ENCODE assay signal across 40 cellular contexts in the genomic region with DNA sequence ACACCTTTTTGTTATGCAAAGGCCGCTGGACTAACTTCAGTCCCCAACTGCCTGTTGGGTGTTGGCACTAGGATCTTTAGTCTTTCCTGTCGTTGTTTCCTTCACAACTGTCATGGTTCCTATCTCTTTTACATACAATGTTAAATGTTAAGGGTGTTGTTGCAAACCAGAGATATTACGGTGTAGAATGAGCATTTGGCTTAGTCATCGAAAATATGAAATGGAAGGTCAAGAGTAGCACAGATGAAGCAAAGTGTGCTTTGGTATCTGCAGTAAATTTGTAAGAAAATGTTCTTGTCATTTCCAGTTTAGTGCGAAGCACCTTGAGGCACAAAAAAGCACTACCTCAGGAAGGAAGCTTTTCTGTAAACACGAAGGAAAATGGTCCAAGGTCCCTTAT.
"Had no signal": no experiment of that assay in that cellular context is flagged by ENCODE, and none has a peak within 500 bp of the region (broad histone marks: within the 10 kb centered on the region; RNA-seq: fewer than 3 reads in every experiment).

No MANE protein-coding gene starts in this region.

- H3K9me3 ChIP-seq: adrenal gland, ascending aorta, body of pancreas had no signal

- H3K9me3 Mint-ChIP-seq: activated naive CD4-positive, alpha-beta T cell treated with anti-CD3 and anti-CD28 coated beads, Interleukin-2, amount 50 U/mL, for 24 hours had no signal

- ATAC-seq: activated naive CD4-positive, alpha-beta T cell treated with anti-CD3 and anti-CD28 coated beads, Interleukin-2, amount 50 U/mL, for 72 hours; activated naive CD8-positive, alpha-beta T cell treated with anti-CD3 and anti-CD28 coated beads, Interleukin-2, amount 50 U/mL, for 24 hours; activated T-cell treated with anti-CD3 and anti-CD28 coated beads, Interleukin-2, amount 50 U/mL, for 72 hours; activated T-helper 17 cell treated with anti-CD3 and anti-CD28 coated beads, Interleukin-2, amount 50 U/mL, for 72 hours; body of pancreas had no signal

- H3K4me1 Mint-ChIP-seq: activated naive CD4-positive, alpha-beta T cell treated with anti-CD3 and anti-CD28 coated beads, Interleukin-2, amount 10 ng/mL, durations not matched to agents 7 days and 5 days; activated naive CD4-positive, alpha-beta T cell treated with anti-CD3 and anti-CD28 coated beads, Interleukin-2, amount 50 U/mL, for 24 hours; activated naive CD8-positive, alpha-beta T cell treated with anti-CD3 and anti-CD28 coated beads for 36 hours; activated naive CD8-positive, alpha-beta T cell treated with anti-CD3 and anti-CD28 coated beads, Interleukin-2, amount 10 ng/mL, durations not matched to agents 7 days and 5 days; activated naive CD8-positive, alpha-beta T cell treated with anti-CD3 and anti-CD28 coated beads, Interleukin-2, amount 50 U/mL, for 24 hours; activated T-helper 17 cell treated with anti-CD3 and anti-CD28 coated beads, Interleukin-2, amount 50 U/mL, for 72 hours; brain; central memory CD8-positive, alpha-beta T cell had no signal

- H3K36me3 ChIP-seq: adrenal gland, ascending aorta, brain microvascular endothelial cell, breast epithelium, cardiac muscle cell had no signal

- H3K27me3 ChIP-seq: adrenal gland, ascending aorta, body of pancreas, brain microvascular endothelial cell, breast epithelium, cardiac muscle cell had no signal

- H3K27ac ChIP-seq: adrenal gland, ascending aorta, body of pancreas, brain microvascular endothelial cell, breast epithelium, cardiac muscle cell had no signal

- H3K4me3 ChIP-seq: adrenal gland, ascending aorta, body of pancreas, breast epithelium, cardiac muscle cell had no signal

- FAIRE-seq: astrocyte, bronchial epithelial cell had no signal

- H3K4me3 Mint-ChIP-seq: activated naive CD4-positive, alpha-beta T cell treated with anti-CD3 and anti-CD28 coated beads for 36 hours; activated naive CD4-positive, alpha-beta T cell treated with anti-CD3 and anti-CD28 coated beads, Interleukin-2, amount 10 ng/mL, durations not matched to agents 7 days and 5 days; activated naive CD4-positive, alpha-beta T cell treated with anti-CD3 and anti-CD28 coated beads, Interleukin-2, amount 50 U/mL, for 24 hours; activated naive CD8-positive, alpha-beta T cell; activated naive CD8-positive, alpha-beta T cell treated with anti-CD3 and anti-CD28 coated beads for 36 hours; activated naive CD8-positive, alpha-beta T cell treated with anti-CD3 and anti-CD28 coated beads, Interleukin-2, amount 10 ng/mL, durations not matched to agents 7 days and 5 days; activated naive CD8-positive, alpha-beta T cell treated with anti-CD3 and anti-CD28 coated beads, Interleukin-2, amount 50 U/mL, for 24 hours; activated T-cell treated with anti-CD3 and anti-CD28 coated beads, Interleukin-2, amount 50 U/mL, for 24 hours; activated T-cell treated with anti-CD3 and anti-CD28 coated beads, Interleukin-2, amount 50 U/mL, for 4 hours; activated T-cell treated with anti-CD3 and anti-CD28 coated beads, Interleukin-2, amount 50 U/mL, for 72 hours; activated T-helper 1 cell treated with anti-CD3 and anti-CD28 coated beads, Interleukin-12 subunit alpha, Interleukin-12 subunit beta, Interleukin-2, Interleukin-4 antibody, amounts not matched to agents 30 ng/mL and 10 ng/mL and 1 ng/mL, durations not matched to agents 14 hours and 24 hours and 36 hours; activated T-helper 17 cell treated with anti-CD3 and anti-CD28 coated beads, Interleukin-2, amount 50 U/mL, for 72 hours; brain; central memory CD8-positive, alpha-beta T cell had no signal

- H3K4me1 ChIP-seq: adrenal gland, ascending aorta, body of pancreas, breast epithelium had no signal

- H3K27ac Mint-ChIP-seq: activated naive CD4-positive, alpha-beta T cell treated with anti-CD3 and anti-CD28 coated beads for 36 hours; activated naive CD4-positive, alpha-beta T cell treated with anti-CD3 and anti-CD28 coated beads, Interleukin-2, amount 10 ng/mL, durations not matched to agents 7 days and 5 days; activated naive CD4-positive, alpha-beta T cell treated with anti-CD3 and anti-CD28 coated beads, Interleukin-2, amount 50 U/mL, for 24 hours; activated naive CD4-positive, alpha-beta T cell treated with anti-CD3 and anti-CD28 coated beads, Interleukin-2, amount 50 U/mL, for 72 hours; activated naive CD8-positive, alpha-beta T cell; activated naive CD8-positive, alpha-beta T cell treated with anti-CD3 and anti-CD28 coated beads for 36 hours; activated naive CD8-positive, alpha-beta T cell treated with anti-CD3 and anti-CD28 coated beads, Interleukin-2, amount 10 ng/mL, durations not matched to agents 7 days and 5 days; activated naive CD8-positive, alpha-beta T cell treated with anti-CD3 and anti-CD28 coated beads, Interleukin-2, amount 50 U/mL, for 24 hours; activated T-cell treated with anti-CD3 and anti-CD28 coated beads, Interleukin-2, amount 50 U/mL, for 24 hours; activated T-cell treated with anti-CD3 and anti-CD28 coated beads, Interleukin-2, amount 50 U/mL, for 72 hours; activated T-helper 1 cell treated with anti-CD3 and anti-CD28 coated beads, Interleukin-12 subunit alpha, Interleukin-12 subunit beta, Interleukin-2, Interleukin-4 antibody, amounts not matched to agents 30 ng/mL and 10 ng/mL and 1 ng/mL, durations not matched to agents 14 hours and 24 hours and 36 hours; activated T-helper 17 cell treated with anti-CD3 and anti-CD28 coated beads, Interleukin-2, amount 50 U/mL, for 72 hours; activated T-helper 2 cell treated with anti-CD3 and anti-CD28 coated beads, Interferon-gamma antibody, Interleukin-2, Interleukin-4, amounts not matched to agents 10 μg/mL and 5 μg/mL and 100 μg/mL, durations not matched to agents 14 hours and 24 hours and 36 hours; brain had no signal

- DNase-seq: activated effector memory CD4-positive, alpha-beta T cell treated with anti-CD3 and anti-CD28 coated beads, Interleukin-2, amount 50 U/mL, for 16 hours; activated effector memory CD4-positive, alpha-beta T cell treated with Interleukin-2 at 50 U/mL for 16 hours; activated gamma-delta T cell; activated gamma-delta T cell treated with Interleukin-2 at 50 U/mL for 16 hours; activated naive CD4-positive, alpha-beta T cell; activated naive CD4-positive, alpha-beta T cell treated with anti-CD3 and anti-CD28 coated beads for 36 hours; activated naive CD4-positive, alpha-beta T cell treated with anti-CD3 and anti-CD28 coated beads, Interleukin-2, amount 10 ng/mL, durations not matched to agents 7 days and 5 days; activated naive CD4-positive, alpha-beta T cell treated with anti-CD3 and anti-CD28 coated beads, Interleukin-2, amount 50 U/mL, for 16 hours; activated naive CD4-positive, alpha-beta T cell treated with Interleukin-2 at 50 U/mL for 16 hours; activated naive CD8-positive, alpha-beta T cell treated with anti-CD3 and anti-CD28 coated beads for 36 hours; activated naive CD8-positive, alpha-beta T cell treated with anti-CD3 and anti-CD28 coated beads, Interleukin-2, amount 10 ng/mL, durations not matched to agents 7 days and 5 days; activated naive CD8-positive, alpha-beta T cell treated with anti-CD3 and anti-CD28 coated beads, Interleukin-2, amount 50 U/mL, for 24 hours; activated T-cell treated with anti-CD3 and anti-CD28 coated beads, Interleukin-2, amount 50 U/mL, for 1 hour; activated T-cell treated with anti-CD3 and anti-CD28 coated beads, Interleukin-2, amount 50 U/mL, for 24 hours; activated T-cell treated with anti-CD3 and anti-CD28 coated beads, Interleukin-2, amount 50 U/mL, for 4 hours; activated T-cell treated with anti-CD3 and anti-CD28 coated beads, Interleukin-2, amount 50 U/mL, for 48 hours; activated T-cell treated with anti-CD3 and anti-CD28 coated beads, Interleukin-2, amount 50 U/mL, for 72 hours; adrenal gland; amniotic stem cell; amygdala; anterior cingulate cortex; aorta; body of pancreas; brain microvascular endothelial cell; caudate nucleus; central memory CD4-positive, alpha-beta T cell; cerebellar nuclear complex had no signal

- H3K36me3 Mint-ChIP-seq: activated naive CD4-positive, alpha-beta T cell treated with anti-CD3 and anti-CD28 coated beads, Interleukin-2, amount 10 ng/mL, durations not matched to agents 7 days and 5 days; activated naive CD4-positive, alpha-beta T cell treated with anti-CD3 and anti-CD28 coated beads, Interleukin-2, amount 50 U/mL, for 24 hours; activated naive CD4-positive, alpha-beta T cell treated with anti-CD3 and anti-CD28 coated beads, Interleukin-2, amount 50 U/mL, for 72 hours; activated naive CD8-positive, alpha-beta T cell; activated naive CD8-positive, alpha-beta T cell treated with anti-CD3 and anti-CD28 coated beads for 36 hours; activated naive CD8-positive, alpha-beta T cell treated with anti-CD3 and anti-CD28 coated beads, Interleukin-2, amount 10 ng/mL, durations not matched to agents 7 days and 5 days; brain had no signal

- H3K27me3 Mint-ChIP-seq: activated naive CD4-positive, alpha-beta T cell treated with anti-CD3 and anti-CD28 coated beads, Interleukin-2, amount 10 ng/mL, durations not matched to agents 7 days and 5 days; activated naive CD4-positive, alpha-beta T cell treated with anti-CD3 and anti-CD28 coated beads, Interleukin-2, amount 50 U/mL, for 24 hours; activated naive CD8-positive, alpha-beta T cell; activated naive CD8-positive, alpha-beta T cell treated with anti-CD3 and anti-CD28 coated beads for 36 hours; activated naive CD8-positive, alpha-beta T cell treated with anti-CD3 and anti-CD28 coated beads, Interleukin-2, amount 10 ng/mL, durations not matched to agents 7 days and 5 days; activated naive CD8-positive, alpha-beta T cell treated with anti-CD3 and anti-CD28 coated beads, Interleukin-2, amount 50 U/mL, for 24 hours; activated T-cell treated with anti-CD3 and anti-CD28 coated beads, Interleukin-2, amount 50 U/mL, for 24 hours; activated T-helper 17 cell treated with anti-CD3 and anti-CD28 coated beads, Interleukin-2, amount 50 U/mL, for 72 hours; central memory CD8-positive, alpha-beta T cell had no signal
